Comparison of ENCODE assay signal across 17 cellular contexts in genomic region chr1:221944247-221944870, GRCh38.
DNase-seq lines count a peak whose midpoint lies in the region; ATAC-seq and TF ChIP-seq lines count a peak whose summit lies in the region.
"Had no signal": no experiment of that assay in that cellular context is flagged by ENCODE, and none has a peak within 500 bp of the region (broad histone marks: within the 10 kb centered on the region; RNA-seq: fewer than 3 reads in every experiment).

No MANE protein-coding gene starts in this region.

- peak overlapping the region; percentile 25 for H3K27ac Mint-ChIP-seq in activated naive CD4-positive, alpha-beta T cell treated with anti-CD3 and anti-CD28 coated beads, Interleukin-2, amount 10 ng/mL, durations not matched to agents 7 days and 5 days
- no peak overlapping the region for H3K27ac Mint-ChIP-seq in activated naive CD4-positive, alpha-beta T cell treated with anti-CD3 and anti-CD28 coated beads for 36 hours
- H3K27ac Mint-ChIP-seq in natural killer cell treated with Interleukin-12 subunit alpha and Interleukin-12 subunit beta and Interleukin-15 and Interleukin-18, amount 100 ng/mL, for 72 hours: no peak overlapping the region
- H3K27ac Mint-ChIP-seq: CD14-positive monocyte; CD4-positive, alpha-beta memory T cell; CD4-positive, CD25-positive, alpha-beta regulatory T cell; CD8-positive, alpha-beta memory T cell had no signal

- peaks cover 7% of the 10 kb centered on the region for H3K9me3 Mint-ChIP-seq in activated naive CD4-positive, alpha-beta T cell treated with anti-CD3 and anti-CD28 coated beads, Interleukin-2, amount 10 ng/mL, durations not matched to agents 7 days and 5 days
- H3K9me3 Mint-ChIP-seq in activated naive CD4-positive, alpha-beta T cell treated with anti-CD3 and anti-CD28 coated beads for 36 hours: peaks cover 11% of the 10 kb centered on the region
- peaks cover 12% of the 10 kb centered on the region for H3K9me3 Mint-ChIP-seq in natural killer cell treated with Interleukin-12 subunit alpha and Interleukin-12 subunit beta and Interleukin-15 and Interleukin-18, amount 100 ng/mL, for 72 hours

- no peak for DNase-seq in activated naive CD4-positive, alpha-beta T cell treated with anti-CD3 and anti-CD28 coated beads, Interleukin-2, amount 10 ng/mL, durations not matched to agents 7 days and 5 days
- DNase-seq in activated naive CD4-positive, alpha-beta T cell treated with anti-CD3 and anti-CD28 coated beads for 36 hours: no peak
- no peak for DNase-seq in gastrocnemius medialis
- no peak for DNase-seq in natural killer cell treated with Interleukin-12 subunit alpha and Interleukin-12 subunit beta and Interleukin-15 and Interleukin-18, amount 100 ng/mL, for 72 hours (ENCODE audit: low spot score)
- DNase-seq: 8988T; ACHN; BE2C; C1 segment of cervical spinal cord; CD4-positive, alpha-beta memory T cell; CD4-positive, CD25-positive, alpha-beta regulatory T cell; CD8-positive, alpha-beta memory T cell; COR-L47; DMS79 treated with DMSO at 0.1 percent for 48 hours; GF-D8 had no signal

- H3K4me3 Mint-ChIP-seq in activated naive CD4-positive, alpha-beta T cell treated with anti-CD3 and anti-CD28 coated beads, Interleukin-2, amount 10 ng/mL, durations not matched to agents 7 days and 5 days: no peak overlapping the region
- no peak overlapping the region for H3K4me3 Mint-ChIP-seq in activated naive CD4-positive, alpha-beta T cell treated with anti-CD3 and anti-CD28 coated beads for 36 hours
- no peak overlapping the region for H3K4me3 Mint-ChIP-seq in natural killer cell treated with Interleukin-12 subunit alpha and Interleukin-12 subunit beta and Interleukin-15 and Interleukin-18, amount 100 ng/mL, for 72 hours
- H3K4me3 Mint-ChIP-seq: CD14-positive monocyte; CD4-positive, alpha-beta memory T cell; CD4-positive, CD25-positive, alpha-beta regulatory T cell; CD8-positive, alpha-beta memory T cell had no signal

- H3K36me3 ChIP-seq in HEK293 (ENCODE audit: control insufficient read depth in 2 of 2, insufficient read depth in 1 of 2, low read length in 2 of 2) (no peaks in the 10 kb centered on the region), gastrocnemius medialis (no peaks in the 10 kb centered on the region)
- H3K36me3 ChIP-seq: BE2C, BLaER1 had no signal

- TF ChIP-seq POLR2A in gastrocnemius medialis (IDR thresholded peaks at IDR 0.05): no peak

- no peaks in the 10 kb centered on the region for H3K4me1 Mint-ChIP-seq in activated naive CD4-positive, alpha-beta T cell treated with anti-CD3 and anti-CD28 coated beads, Interleukin-2, amount 10 ng/mL, durations not matched to agents 7 days and 5 days
- H3K4me1 Mint-ChIP-seq in activated naive CD4-positive, alpha-beta T cell treated with anti-CD3 and anti-CD28 coated beads for 36 hours (ENCODE audit: low read depth): no peaks in the 10 kb centered on the region
- H3K4me1 Mint-ChIP-seq in natural killer cell treated with Interleukin-12 subunit alpha and Interleukin-12 subunit beta and Interleukin-15 and Interleukin-18, amount 100 ng/mL, for 72 hours (ENCODE audit: low read depth in 2 of 2): peaks cover 4 to 7% of the 10 kb centered on the region in 2 donors
- H3K4me1 Mint-ChIP-seq: CD14-positive monocyte; CD4-positive, alpha-beta memory T cell; CD4-positive, CD25-positive, alpha-beta regulatory T cell; CD8-positive, alpha-beta memory T cell had no signal

- H3K4me3 ChIP-seq in HEK293 (ENCODE audit: low read depth, low read length) (no peak overlapping the region), gastrocnemius medialis (no peak overlapping the region)
- H3K4me3 ChIP-seq: BLaER1 had no signal

- no peaks in the 10 kb centered on the region for H3K9me3 ChIP-seq in HEK293 (ENCODE audit: control insufficient read depth, insufficient read depth, low read depth, low read length)
- no peaks in the 10 kb centered on the region for H3K9me3 ChIP-seq in gastrocnemius medialis
- H3K9me3 ChIP-seq: BE2C had no signal

- intact Hi-C loops in activated naive CD4-positive, alpha-beta T cell treated with anti-CD3 and anti-CD28 coated beads for 36 hours (cut with micrococcal nuclease): no loop called here
- intact Hi-C loops in gastrocnemius medialis (cut with DNase I; ENCODE audit: low total_unique reads): no loop called here

- H3K27ac ChIP-seq in HEK293 (ENCODE audit: extremely low read depth, low read depth, low read length): no peak overlapping the region
- no peak overlapping the region for H3K27ac ChIP-seq in gastrocnemius medialis
- H3K27ac ChIP-seq: BLaER1 had no signal

- ATAC-seq in gastrocnemius medialis: no peak
- ATAC-seq in natural killer cell treated with Interleukin-12 subunit alpha and Interleukin-12 subunit beta and Interleukin-15 and Interleukin-18, amount 100 ng/mL, for 72 hours: no peak

- POLR2A ChIA-PET in HEK293 (lab: Yijun Ruan, JAX): no interaction called here

- TF ChIP-seq CTCF in HEK293 (tag by site-specific recombination; IDR thresholded peaks at IDR 0.05) (no peak), gastrocnemius medialis (IDR thresholded peaks at IDR 0.05 in 4 of 5, conservative IDR thresholded peaks at IDR 0.05 in 1 of 5) (no peak)

- no peaks in the 10 kb centered on the region for H3K36me3 Mint-ChIP-seq in activated naive CD4-positive, alpha-beta T cell treated with anti-CD3 and anti-CD28 coated beads, Interleukin-2, amount 10 ng/mL, durations not matched to agents 7 days and 5 days
- no peaks in the 10 kb centered on the region for H3K36me3 Mint-ChIP-seq in activated naive CD4-positive, alpha-beta T cell treated with anti-CD3 and anti-CD28 coated beads for 36 hours (ENCODE audit: low read depth)
- peaks cover 23% of the 10 kb centered on the region for H3K36me3 Mint-ChIP-seq in natural killer cell treated with Interleukin-12 subunit alpha and Interleukin-12 subunit beta and Interleukin-15 and Interleukin-18, amount 100 ng/mL, for 72 hours
- H3K36me3 Mint-ChIP-seq: CD4-positive, alpha-beta memory T cell had no signal

- CTCF ChIA-PET in activated naive CD4-positive, alpha-beta T cell treated with anti-CD3 and anti-CD28 coated beads, Interleukin-2, amount 10 ng/mL, durations not matched to agents 7 days and 5 days (lab: Charles Lee): no interaction called here
- CTCF ChIA-PET in activated naive CD4-positive, alpha-beta T cell treated with anti-CD3 and anti-CD28 coated beads for 36 hours (lab: Charles Lee): no interaction called here
- CTCF ChIA-PET in HEK293 (lab: Yijun Ruan, JAX): interaction anchor here (0.6 to 0.8 kb wide), 2 partner anchors 16 to 54 kb away, joined by 3 read pairs; no protein-coding TSS in a partner anchor

- no peaks in the 10 kb centered on the region for H3K4me1 ChIP-seq in HEK293 (ENCODE audit: control insufficient read depth, insufficient read depth, low read length)
- H3K4me1 ChIP-seq in gastrocnemius medialis: no peaks in the 10 kb centered on the region
- H3K4me1 ChIP-seq: BE2C had no signal

- in situ Hi-C loops in gastrocnemius medialis (cut with MboI; ENCODE audit: low sequenced_read_pairs in 4 of 4): no loop called here

- peaks cover 2% of the 10 kb centered on the region for H3K27me3 Mint-ChIP-seq in activated naive CD4-positive, alpha-beta T cell treated with anti-CD3 and anti-CD28 coated beads, Interleukin-2, amount 10 ng/mL, durations not matched to agents 7 days and 5 days
- no peaks in the 10 kb centered on the region for H3K27me3 Mint-ChIP-seq in activated naive CD4-positive, alpha-beta T cell treated with anti-CD3 and anti-CD28 coated beads for 36 hours (ENCODE audit: low read depth)
- peaks cover 6 to 11% of the 10 kb centered on the region in 2 donors for H3K27me3 Mint-ChIP-seq in natural killer cell treated with Interleukin-12 subunit alpha and Interleukin-12 subunit beta and Interleukin-15 and Interleukin-18, amount 100 ng/mL, for 72 hours
- H3K27me3 Mint-ChIP-seq: CD4-positive, alpha-beta memory T cell had no signal

- no peaks in the 10 kb centered on the region for H3K27me3 ChIP-seq in gastrocnemius medialis
- H3K27me3 ChIP-seq: BE2C, BLaER1 had no signal

TF ChIP-seq in HEK293, 187 proteins besides CTCF, POLR2A, EP300 and RAD21:
- TF ChIP-seq SETDB1 (IDR thresholded peaks at IDR 0.05; ENCODE audit: insufficient read length, low read length) (peak; percentile 96), ZNF600 (tag by site-specific recombination; IDR thresholded peaks at IDR 0.05) (no peak), ZNF555 (tag by site-specific recombination; conservative IDR thresholded peaks at IDR 0.05) (no peak), ZNF148 (tag by site-specific recombination; IDR thresholded peaks at IDR 0.05; ENCODE audit: borderline replicate concordance) (no peak)
TF ChIP-seq in HEK293: peak in this region for 1.
